Comparison of ENCODE assay signal across 27 cellular contexts in genomic region chrX:132508834-132509233, GRCh38.
"Had no signal": no experiment of that assay in that cellular context is flagged by ENCODE, and none has a peak within 500 bp of the region (broad histone marks: within the 10 kb centered on the region; RNA-seq: fewer than 3 reads in every experiment).

No MANE protein-coding gene starts in this region.

- FAIRE-seq: TTC549 had no signal

- H3K27ac ChIP-seq: brain microvascular endothelial cell, cardiac muscle cell, SK-N-MC had no signal

- H3K4me3 ChIP-seq: cardiac muscle cell, SK-N-MC had no signal

- DNase-seq: activated B cell treated with CpG ODN at 0.5 μM for 24 hours; activated CD4-positive, alpha-beta T cell treated with anti-CD3 and anti-CD28 coated beads for 1 hour; activated CD4-positive, alpha-beta T cell treated with anti-CD3 and anti-CD28 coated beads, Interleukin-2, amount 10 ng/mL, durations not matched to agents 24 days and 14 days; activated CD4-positive, alpha-beta T cell treated with anti-CD3 and anti-CD28 coated beads, Interleukin-2, amount 50 U/mL, for 48 hours; activated CD8-positive, alpha-beta memory T cell treated with anti-CD3 and anti-CD28 coated beads, Interleukin-2, amount 10 ng/mL, durations not matched to agents 7 days and 5 days; activated effector memory CD4-positive, alpha-beta T cell treated with anti-CD3 and anti-CD28 coated beads, Interleukin-2, amount 50 U/mL, for 16 hours; activated naive CD4-positive, alpha-beta T cell treated with Interleukin-2 at 50 U/mL for 16 hours; activated naive CD8-positive, alpha-beta T cell treated with anti-CD3 and anti-CD28 coated beads, Interleukin-2, amount 50 U/mL, for 24 hours; activated T-cell treated with anti-CD3 and anti-CD28 coated beads, Interleukin-2, amount 50 U/mL, for 24 hours; amygdala; brain microvascular endothelial cell; Kasumi-1; KBM-7; NCI-H1048; NCI-H187 treated with DMSO at 0.1 percent for 48 hours; NCI-H2171; NCI-H2227 treated with DMSO at 0.1 percent for 48 hours; NCI-H446 treated with DMSO at 0.1 percent for 48 hours; NCI-H524 treated with DMSO at 0.1 percent for 48 hours; T-cell; T-helper 2 cell; T1000 had no signal

- ATAC-seq: activated CD8-positive, alpha-beta memory T cell treated with anti-CD3 and anti-CD28 coated beads, Interleukin-2, amount 10 ng/mL, durations not matched to agents 7 days and 5 days; activated naive CD4-positive, alpha-beta T cell treated with anti-CD3 and anti-CD28 coated beads, Interleukin-2, amount 50 U/mL, for 72 hours; activated naive CD8-positive, alpha-beta T cell treated with anti-CD3 and anti-CD28 coated beads, Interleukin-2, amount 50 U/mL, for 24 hours; Right ventricle myocardium inferior; T-cell had no signal
